Comparison of ENCODE assay signal across 8 cellular contexts in the genomic region with DNA sequence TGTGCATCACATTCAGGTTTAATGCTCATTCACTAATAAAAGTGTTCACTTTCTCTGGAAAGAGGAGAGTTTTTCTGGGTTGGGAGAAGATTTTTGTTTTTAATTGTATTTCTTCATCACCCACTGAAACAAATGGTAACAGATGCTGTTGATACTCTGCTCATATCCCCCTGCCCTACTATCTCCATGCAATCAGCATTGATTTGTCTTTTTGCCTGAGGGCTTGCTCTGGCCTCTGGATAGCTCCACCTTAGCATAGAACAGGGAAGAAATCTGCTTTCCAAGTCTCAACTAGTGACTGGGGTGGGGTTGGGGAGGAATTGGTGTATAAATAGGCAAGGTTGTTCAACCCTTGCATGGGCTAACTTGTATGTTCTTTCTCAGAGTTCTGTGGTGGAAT.
"Had no signal": no experiment of that assay in that cellular context is flagged by ENCODE, and none has a peak within 500 bp of the region (broad histone marks: within the 10 kb centered on the region; RNA-seq: fewer than 3 reads in every experiment).

No MANE protein-coding gene starts in this region.

- H3K4me1 Mint-ChIP-seq: GM23338, H9 had no signal

- H3K36me3 ChIP-seq: HAP-1 had no signal

- H3K4me3 ChIP-seq: GM23248, GM23338, HAP-1 had no signal

- H3K27ac Mint-ChIP-seq: GM23338, HFFc6 had no signal

- H3K4me3 Mint-ChIP-seq: GM23338, H9, HFFc6 had no signal

- H2AFZ ChIP-seq: GM23248, GM23338 had no signal

- DNase-seq: GM23248, GOT3, H9, HCEC 1CT, HFFc6 had no signal

- H3K9me3 ChIP-seq: HAP-1 had no signal

- H3K4me2 ChIP-seq: GM23338 had no signal

- H3K9ac ChIP-seq: GM23248 had no signal

- H3K4me1 ChIP-seq: HAP-1 had no signal

- H3K27ac ChIP-seq: GM23248 had no signal

- H3K9me3 Mint-ChIP-seq: GM23338 had no signal

- ATAC-seq: GM23338, HCT116 had no signal
